Comparison of ENCODE assay signal across 8 cellular contexts in genomic region chr19:11693505-11694499, GRCh38. TPM values are rescaled to one million over a fixed set of nuclear protein-coding genes. Genes with fewer than 3 reads are reported as not detected.
DNase-seq lines count a peak whose midpoint lies in the region; ATAC-seq, FAIRE-seq and TF ChIP-seq lines count a peak whose summit lies in the region.

No MANE protein-coding gene starts in this region.

- TSS peak; percentile 98 for BruUV-seq in A673 (replicated peaks; lab: Mats Ljungman, UMichigan)

- no peak overlapping the region for H2BK15ac ChIP-seq in mesenchymal stem cell (ENCODE audit: low read depth, poor library complexity, severe bottlenecking)

- no peak overlapping the region for H2AFZ ChIP-seq in mesenchymal stem cell (ENCODE audit: low read depth, low read length)

- TF ChIP-seq CTCF in A673 (conservative IDR thresholded peaks at IDR 0.05; ENCODE audit: low read depth, low read length) = no peak; the same call in 1 of the 2 replicates
- no peak for TF ChIP-seq CTCF in bronchial epithelial cell (IDR thresholded peaks at IDR 0.05; ENCODE audit: insufficient read depth, low read length, severe bottlenecking)

- peak overlapping the region; percentile 87 for H3K9ac ChIP-seq in mesenchymal stem cell (ENCODE audit: low read length)

- H3K4me1 ChIP-seq in A673 (ENCODE audit: insufficient read depth, low read length, poor library complexity, severe bottlenecking) (no peaks in the 10 kb centered on the region), mesenchymal stem cell (ENCODE audit: control insufficient read depth, insufficient read depth, low read depth, low read length) (peaks cover 7% of the 10 kb centered on the region)

- no peak for ATAC-seq in GM21390 (IDR thresholded peaks at IDR 0.05; ENCODE audit: unreplicated experiment)

- peak overlapping the region; percentile 90 for H3K4me2 ChIP-seq in mesenchymal stem cell (ENCODE audit: low read length, poor library complexity, severe bottlenecking)

- peak; percentile 95 for DNase-seq in A673 (ENCODE audit: low spot score)
- DNase-seq in GM04503 (ENCODE audit: low read depth) = peak; percentile 63
- peak; percentile 95 for DNase-seq in NCI-H82 (lab: John Stamatoyannopoulos, UW)
- peak; percentile 62 for DNase-seq in bronchial epithelial cell (ENCODE audit: low read depth)
- DNase-seq in mesenchymal stem cell = peak; percentile 81
- DNase-seq in substantia nigra (lab: John Stamatoyannopoulos, UW) = no peak
- no peak for DNase-seq in globus pallidus (ENCODE audit: low spot score)

- H3K14ac ChIP-seq in mesenchymal stem cell (ENCODE audit: low read length in 2 of 2) = no peak overlapping the region

- CTCF ChIA-PET in A673 (lab: Charles Lee) = no interaction called here

- peak overlapping the region; percentile 73 for H3K4me3 ChIP-seq in A673 (ENCODE audit: low read depth, low read length, poor library complexity, severe bottlenecking)
- H3K4me3 ChIP-seq in bronchial epithelial cell (ENCODE audit: low read depth, low read length) = peak overlapping the region; percentile 67
- peak overlapping the region; percentile 84 to 88 for H3K4me3 ChIP-seq in mesenchymal stem cell (ENCODE audit: insufficient read depth in 1 of 2, low read depth in 1 of 2, low read length in 2 of 2)

- H2BK5ac ChIP-seq in mesenchymal stem cell (ENCODE audit: low read depth, low read length, poor library complexity, severe bottlenecking) = no peak overlapping the region

- H3K36me3 ChIP-seq in A673 (ENCODE audit: insufficient read depth, low read length, poor library complexity, severe bottlenecking) (peaks cover 4% of the 10 kb centered on the region), bronchial epithelial cell (ENCODE audit: control insufficient read depth, insufficient read depth, low read length) (no peaks in the 10 kb centered on the region), mesenchymal stem cell (ENCODE audit: control insufficient read depth in 1 of 2, insufficient read depth in 2 of 2, low read depth in 1 of 2, low read length in 2 of 2) (peaks cover 0 to under 1% of the 10 kb centered on the region in 2 experiments)

- H3K79me1 ChIP-seq in mesenchymal stem cell (replicated peaks; ENCODE audit: low read length, poor library complexity, severe bottlenecking) = peaks cover 2% of the 10 kb centered on the region

- no peak overlapping the region for H3K23ac ChIP-seq in mesenchymal stem cell (ENCODE audit: low read length in 2 of 2)

- 34% methylated on average over 14 of the region's 16 CpGs for WGBS in mesenchymal stem cell

- peaks cover 21% of the 10 kb centered on the region for H3K9me3 ChIP-seq in A673 (ENCODE audit: low read depth, low read length, poor library complexity, severe bottlenecking)
- no peaks in the 10 kb centered on the region for H3K9me3 ChIP-seq in mesenchymal stem cell (ENCODE audit: control insufficient read depth, low read length)

- H4K91ac ChIP-seq in mesenchymal stem cell (ENCODE audit: low read length) = no peak overlapping the region

- no peak overlapping the region for H3K18ac ChIP-seq in mesenchymal stem cell (ENCODE audit: low read depth in 1 of 2, low read length in 2 of 2)

- no peak overlapping the region for H4K8ac ChIP-seq in mesenchymal stem cell (ENCODE audit: low read length)

- no peak overlapping the region for H2BK12ac ChIP-seq in mesenchymal stem cell (ENCODE audit: low read length in 2 of 2)

- no peak overlapping the region for H3K4ac ChIP-seq in mesenchymal stem cell (ENCODE audit: low read depth in 1 of 2, low read length in 2 of 2)

- POLR2A ChIA-PET in A673 (lab: Charles Lee; ENCODE audit: low non-redundant PET) = interaction anchor here (0.5 kb wide), 1 partner anchor 165 kb away, joined by 8 read pairs; no protein-coding TSS in a partner anchor

- H2BK120ac ChIP-seq in mesenchymal stem cell (ENCODE audit: low read depth, low read length) = no peak overlapping the region

- peak overlapping the region; percentile 83 for H3K27ac ChIP-seq in A673 (ENCODE audit: low read depth, low read length, poor library complexity, severe bottlenecking)
- no peak overlapping the region for H3K27ac ChIP-seq in mesenchymal stem cell (ENCODE audit: low read length, poor library complexity, severe bottlenecking)
- no peak overlapping the region for H3K27ac ChIP-seq in substantia nigra (ENCODE audit: low read depth, low read length, poor library complexity, severe bottlenecking)

- FAIRE-seq in bronchial epithelial cell (lab: Jason Lieb, UNC) = no peak

- intact Hi-C loops in A673 (cut with micrococcal nuclease; ENCODE audit: unreplicated experiment) = loop anchor here (2.0 to 5.0 kb wide), 2 partner anchors 43 to 73 kb away; partner anchors contain the start of genes ZNF441 and ZNF823

- H2AK5ac ChIP-seq in mesenchymal stem cell (ENCODE audit: low read length, severe bottlenecking) = no peak overlapping the region

- H3K27me3 ChIP-seq in A673 (replicated peaks; ENCODE audit: insufficient read depth, low read depth, low read length, poor library complexity) = no peaks in the 10 kb centered on the region
- H3K27me3 ChIP-seq in bronchial epithelial cell (ENCODE audit: control insufficient read depth, insufficient read depth, low read length) = no peaks in the 10 kb centered on the region
- H3K27me3 ChIP-seq in mesenchymal stem cell (ENCODE audit: control insufficient read depth in 1 of 2, insufficient read depth in 1 of 2, low read length in 2 of 2) = no peaks in the 10 kb centered on the region

RNA-seq across cellular contexts. Expression of gene ZNF823, which starts 44.9 kb away (rescaled TPM):
- total RNA-seq in A673 (2021) = 7.1 and 8.4 TPM in 2 replicates
- 6.1 and 8.4 TPM in 2 replicates for total RNA-seq in bronchial epithelial cell
- 2.3 TPM for polyA plus RNA-seq in mesenchymal stem cell (2013, experiment 1 of 2)
- 2.2 TPM for polyA plus RNA-seq in mesenchymal stem cell (2013, experiment 2 of 2)

Comparison
In these comparisons a context has a peak if more than half of its experiments do, and no peak if none do; other contexts are left out.
1. DNase-seq: peak in A673 (single experiment), GM04503 (single experiment), NCI-H82 (single experiment), bronchial epithelial cell (single experiment) and mesenchymal stem cell (single experiment); none in substantia nigra (0 of 49) and globus pallidus (single experiment).
2. Peak in every context shown above with its lines, with median percentiles within 50 percentile points of each other: H3K4me3 ChIP-seq.